ENCODE assay signal across 1 cellular context in genomic region chr6:40819182-40819834, GRCh38.
TF ChIP-seq lines count a peak whose summit lies in the region.

No MANE protein-coding gene starts in this region.

TF ChIP-seq in HCT116, 20 proteins besides CTCF, POLR2A, EP300 and RAD21:
- TF ChIP-seq ELF1 (IDR thresholded peaks at IDR 0.05; ENCODE audit: borderline replicate concordance, low read depth) (no peak), ZNF274 (IDR thresholded peaks at IDR 0.05; ENCODE audit: low read depth, low read length) (no peak), ZFX (IDR thresholded peaks at IDR 0.05) (no peak), JUND (IDR thresholded peaks at IDR 0.05) (no peak), EGR1 (IDR thresholded peaks at IDR 0.05; ENCODE audit: low read depth) (peak; percentile 59; the same call in 1 of the 2 replicates), ATF3 (IDR thresholded peaks at IDR 0.05) (peak; percentile 46; the same call in 1 of the 2 replicates), CEBPB (IDR thresholded peaks at IDR 0.05; ENCODE audit: low read depth) (peak; percentile 43; the same call in 1 of the 2 replicates), EZH2 (IDR thresholded peaks at IDR 0.05) (no peak), SRF (IDR thresholded peaks at IDR 0.05; ENCODE audit: low read depth) (no peak), REST (IDR thresholded peaks at IDR 0.05; ENCODE audit: low read depth) (no peak)
